Comparison of ENCODE assay signal across 22 cellular contexts in the genomic region with DNA sequence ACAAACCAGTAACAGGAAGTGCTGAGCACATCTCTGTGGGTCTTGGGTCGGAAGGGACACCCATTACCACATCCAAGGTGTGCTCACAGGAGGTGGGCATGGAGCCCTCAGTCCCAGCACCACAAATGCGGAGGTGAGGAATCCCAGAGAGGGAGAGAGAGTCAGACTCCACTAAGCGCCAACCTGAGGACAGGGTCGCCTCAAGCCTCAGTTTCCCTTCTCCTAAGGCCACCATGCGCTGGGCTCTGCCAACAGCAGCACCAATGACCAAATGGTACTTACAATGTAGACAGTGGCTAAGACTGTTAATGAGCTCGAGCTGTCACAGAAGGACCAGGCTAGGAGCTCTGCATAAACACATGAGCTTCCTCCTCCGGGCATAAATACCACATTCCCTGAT. TPM values are rescaled to one million over a fixed set of nuclear protein-coding genes. Genes with fewer than 3 reads are reported as not detected.
A peak's percentile ranks its signal among the peaks of the same experiment; 100 is the strongest.
DNase-seq lines count a peak whose midpoint lies in the region; ATAC-seq and TF ChIP-seq lines count a peak whose summit lies in the region.
"Had no signal": no experiment of that assay in that cellular context is flagged by ENCODE, and none has a peak within 500 bp of the region (broad histone marks: within the 10 kb centered on the region; RNA-seq: fewer than 3 reads in every experiment).

No MANE protein-coding gene starts in this region.

- H3K27me3 Mint-ChIP-seq in activated CD8-positive, alpha-beta memory T cell treated with anti-CD3 and anti-CD28 coated beads, Interleukin-2, amount 10 ng/mL, durations not matched to agents 7 days and 5 days, result no peaks in the 10 kb centered on the region
- peaks cover 0 to 2% (median 0%) of the 10 kb centered on the region in 3 donors for H3K27me3 Mint-ChIP-seq in immature natural killer cell (ENCODE audit: low read depth in 3 of 3)
- no peaks in the 10 kb centered on the region for H3K27me3 Mint-ChIP-seq in stimulated activated naive B cell treated with anti-CD40 and anti-IgM and Interleukin-4, amounts not matched to agents 10 μg/mL and 1 μg/mL and 100 μg/mL, for 72 hours
- H3K27me3 Mint-ChIP-seq: central memory CD8-positive, alpha-beta T cell had no signal

- no peak for TF ChIP-seq POLR2A in Peyer's patch (IDR thresholded peaks at IDR 0.05)

- no peaks in the 10 kb centered on the region for H3K9me3 Mint-ChIP-seq in activated CD8-positive, alpha-beta memory T cell treated with anti-CD3 and anti-CD28 coated beads, Interleukin-2, amount 10 ng/mL, durations not matched to agents 7 days and 5 days (ENCODE audit: low read depth)
- no peaks in the 10 kb centered on the region for H3K9me3 Mint-ChIP-seq in immature natural killer cell
- H3K9me3 Mint-ChIP-seq in stimulated activated naive B cell treated with anti-CD40 and anti-IgM and Interleukin-4, amounts not matched to agents 10 μg/mL and 1 μg/mL and 100 μg/mL, for 72 hours, result no peaks in the 10 kb centered on the region
- H3K9me3 Mint-ChIP-seq: central memory CD8-positive, alpha-beta T cell; nephron had no signal

- H3K4me3 Mint-ChIP-seq in activated CD8-positive, alpha-beta memory T cell treated with anti-CD3 and anti-CD28 coated beads, Interleukin-2, amount 10 ng/mL, durations not matched to agents 7 days and 5 days, result no peak overlapping the region
- peak overlapping the region in 2 of 5 donors; percentile 0 to 8 for H3K4me3 Mint-ChIP-seq in immature natural killer cell
- H3K4me3 Mint-ChIP-seq in stimulated activated naive B cell treated with anti-CD40 and anti-IgM and Interleukin-4, amounts not matched to agents 10 μg/mL and 1 μg/mL and 100 μg/mL, for 72 hours, result peak overlapping the region in 1 of 2 donors; percentile 29
- H3K4me3 Mint-ChIP-seq: central memory CD8-positive, alpha-beta T cell; nephron had no signal

- DNase-seq in activated CD8-positive, alpha-beta memory T cell treated with anti-CD3 and anti-CD28 coated beads, Interleukin-2, amount 10 ng/mL, durations not matched to agents 7 days and 5 days, result no peak
- DNase-seq in activated CD8-positive, alpha-beta memory T cell treated with anti-CD3 and anti-CD28 coated beads for 24 hours, result no peak
- DNase-seq in Peyer's patch (peak in 2 of 3 donors; percentile 17 to 43), immature natural killer cell (peak in 2 of 3 donors; percentile 10 to 19), psoas muscle (no peak), NCI-H69 (lab: John Stamatoyannopoulos, UW) (no peak)
- DNase-seq in stimulated activated naive B cell treated with anti-CD40 and anti-IgM and Interleukin-4, amounts not matched to agents 10 μg/mL and 1 μg/mL and 100 μg/mL, for 72 hours, result no peak
- DNase-seq: activated naive CD4-positive, alpha-beta T cell treated with anti-CD3 and anti-CD28 coated beads, Interleukin-2, amount 50 U/mL, for 16 hours; activated T-cell treated with anti-CD3 and anti-CD28 coated beads, Interleukin-2, amount 50 U/mL, for 1 hour; EL; mesenchymal stem cell; MG63; NCI-H1694 treated with DMSO at 0.1 percent for 48 hours; PC-9; stimulated activated CD4-positive, alpha-beta T cell treated with anti-CD3 and anti-CD28 coated beads, Interleukin-2, amount 100 ng/mL, for 48 hours; stomach; transverse colon had no signal

- CTCF ChIA-PET in activated CD8-positive, alpha-beta memory T cell treated with anti-CD3 and anti-CD28 coated beads, Interleukin-2, amount 10 ng/mL, durations not matched to agents 7 days and 5 days (lab: Charles Lee), result interaction anchor here (0.6 kb wide), 1 partner anchor 35 kb away, joined by 3 read pairs; no protein-coding TSS in a partner anchor

- H3K4me1 ChIP-seq in Peyer's patch (peaks cover 0 to 18% (median 5%) of the 10 kb centered on the region in 4 donors), psoas muscle (peaks cover 4% of the 10 kb centered on the region)

- H3K4me1 Mint-ChIP-seq in activated CD8-positive, alpha-beta memory T cell treated with anti-CD3 and anti-CD28 coated beads, Interleukin-2, amount 10 ng/mL, durations not matched to agents 7 days and 5 days, result peaks cover 13% of the 10 kb centered on the region
- peaks cover 33 to 56% of the 10 kb centered on the region in 2 donors for H3K4me1 Mint-ChIP-seq in immature natural killer cell
- peaks cover 50 to 74% of the 10 kb centered on the region in 2 donors for H3K4me1 Mint-ChIP-seq in stimulated activated naive B cell treated with anti-CD40 and anti-IgM and Interleukin-4, amounts not matched to agents 10 μg/mL and 1 μg/mL and 100 μg/mL, for 72 hours

- no peaks in the 10 kb centered on the region for H3K9me3 ChIP-seq in Peyer's patch
- H3K9me3 ChIP-seq in psoas muscle, result no peaks in the 10 kb centered on the region
- H3K9me3 ChIP-seq: esophagus muscularis mucosa, MG63, stomach, transverse colon had no signal

- TF ChIP-seq CTCF in Peyer's patch (IDR thresholded peaks at IDR 0.05) (no peak), psoas muscle (IDR thresholded peaks at IDR 0.05) (no peak)

- H3K27ac ChIP-seq in Peyer's patch, result peak overlapping the region in 1 of 4 donors; percentile 47
- no peak overlapping the region for H3K27ac ChIP-seq in psoas muscle
- H3K27ac ChIP-seq: esophagus muscularis mucosa, PC-9, stomach, VCaP had no signal

- H3K4me3 ChIP-seq in Peyer's patch (no peak overlapping the region), psoas muscle (no peak overlapping the region)
- H3K4me3 ChIP-seq: esophagus muscularis mucosa, MG63, PC-9, stomach, transverse colon had no signal

- ATAC-seq in activated CD8-positive, alpha-beta memory T cell treated with anti-CD3 and anti-CD28 coated beads, Interleukin-2, amount 10 ng/mL, durations not matched to agents 7 days and 5 days, result no peak
- ATAC-seq in stimulated activated naive B cell treated with anti-CD40 and anti-IgM and Interleukin-4, amounts not matched to agents 10 μg/mL and 1 μg/mL and 100 μg/mL, for 72 hours (replicated peaks), result peak; percentile 49 to 51
- ATAC-seq in psoas muscle (no peak), GM19328 (IDR thresholded peaks at IDR 0.05; ENCODE audit: unreplicated experiment) (no peak)

- 86 to 88% (median 87%) methylated on average over 7 of the region's 7 CpGs for WGBS in psoas muscle, 3 donors

- H3K36me3 ChIP-seq in Peyer's patch (peaks cover 0 to 54% (median 0%) of the 10 kb centered on the region in 3 donors), psoas muscle (ENCODE audit: insufficient read depth in 1 of 2, low read depth in 1 of 2) (peaks cover 4 to 63% of the 10 kb centered on the region in 2 donors)

- H3K27me3 ChIP-seq in Peyer's patch (no peaks in the 10 kb centered on the region), psoas muscle (ENCODE audit: insufficient read depth in 3 of 3, low read length in 2 of 3) (no peaks in the 10 kb centered on the region)
- H3K27me3 ChIP-seq: esophagus muscularis mucosa, MG63, stomach, transverse colon had no signal

- intact Hi-C loops in psoas muscle (cut with DNase I), result no loop called here

- H3K36me3 Mint-ChIP-seq in activated CD8-positive, alpha-beta memory T cell treated with anti-CD3 and anti-CD28 coated beads, Interleukin-2, amount 10 ng/mL, durations not matched to agents 7 days and 5 days, result peaks cover 24% of the 10 kb centered on the region
- peaks cover 4 to 14% (median 7%) of the 10 kb centered on the region in 3 donors for H3K36me3 Mint-ChIP-seq in immature natural killer cell
- peaks cover 50 to 75% of the 10 kb centered on the region in 2 donors for H3K36me3 Mint-ChIP-seq in stimulated activated naive B cell treated with anti-CD40 and anti-IgM and Interleukin-4, amounts not matched to agents 10 μg/mL and 1 μg/mL and 100 μg/mL, for 72 hours

- peak overlapping the region; percentile 48 for H3K27ac Mint-ChIP-seq in activated CD8-positive, alpha-beta memory T cell treated with anti-CD3 and anti-CD28 coated beads, Interleukin-2, amount 10 ng/mL, durations not matched to agents 7 days and 5 days
- peak overlapping the region; percentile 71 to 85 (median 74) for H3K27ac Mint-ChIP-seq in immature natural killer cell
- H3K27ac Mint-ChIP-seq in stimulated activated naive B cell treated with anti-CD40 and anti-IgM and Interleukin-4, amounts not matched to agents 10 μg/mL and 1 μg/mL and 100 μg/mL, for 72 hours, result peak overlapping the region; percentile 89
- H3K27ac Mint-ChIP-seq: nephron had no signal

RNA-seq across cellular contexts. Expression of gene BICD2, which starts 43.1 kb away (rescaled TPM):
- 10 to 100 TPM; 26.4 to 27.2 TPM for total RNA-seq in activated CD8-positive, alpha-beta memory T cell treated with anti-CD3 and anti-CD28 coated beads, Interleukin-2, amount 10 ng/mL, durations not matched to agents 7 days and 5 days
- total RNA-seq in Peyer's patch, result 10 to 100 TPM in 2 of 4 donors, 1 to 10 TPM in 2; 4.2 to 41.3 (median 8.8) TPM
- polyA plus RNA-seq in immature natural killer cell, result 10 to 100 TPM in 1 of 3 donors, 1 to 10 TPM in 2; 5.8 to 26.8 (median 8.0) TPM
- total RNA-seq in psoas muscle, result 10 to 100 TPM; 21.6 to 32.1 (median 26.0) TPM
- 10 to 100 TPM; 22.4 to 44.4 (median 43.6) TPM for polyA plus RNA-seq in psoas muscle

RNA-seq across cellular contexts. Expression of gene IPPK, which starts 51.6 kb away (rescaled TPM):
- total RNA-seq in activated CD8-positive, alpha-beta memory T cell treated with anti-CD3 and anti-CD28 coated beads, Interleukin-2, amount 10 ng/mL, durations not matched to agents 7 days and 5 days, result 10 to 100 TPM; 11.4 to 15.1 TPM
- total RNA-seq in Peyer's patch, result 10 to 100 TPM in 2 of 4 donors, 1 to 10 TPM in 2; 6.3 to 15.7 (median 10.1) TPM
- polyA plus RNA-seq in immature natural killer cell, result 1 to 10 TPM; 2.6 to 5.4 (median 3.2) TPM
- total RNA-seq in psoas muscle, result 1 to 10 TPM; 3.9 to 9.9 (median 8.0) TPM
- polyA plus RNA-seq in psoas muscle, result 10 to 100 TPM in 1 of 3 donors, 1 to 10 TPM in 2; 4.9 to 10.5 (median 9.9) TPM

Comparison
In these comparisons a context has a peak if more than half of its experiments do, and no peak if none do; other contexts are left out.
1. ATAC-seq: peak in stimulated activated naive B cell treated with anti-CD40 and anti-IgM and Interleukin-4, amounts not matched to agents 10 μg/mL and 1 μg/mL and 100 μg/mL, for 72 hours (2 of 2); none in activated CD8-positive, alpha-beta memory T cell treated with anti-CD3 and anti-CD28 coated beads, Interleukin-2, amount 10 ng/mL, durations not matched to agents 7 days and 5 days (single experiment), psoas muscle (0 of 4) and GM19328 (single experiment).
2. DNase-seq: peak in Peyer's patch (2 of 3) and immature natural killer cell (2 of 3); none in activated CD8-positive, alpha-beta memory T cell treated with anti-CD3 and anti-CD28 coated beads, Interleukin-2, amount 10 ng/mL, durations not matched to agents 7 days and 5 days (single experiment), activated CD8-positive, alpha-beta memory T cell treated with anti-CD3 and anti-CD28 coated beads for 24 hours (single experiment), stimulated activated naive B cell treated with anti-CD40 and anti-IgM and Interleukin-4, amounts not matched to agents 10 μg/mL and 1 μg/mL and 100 μg/mL, for 72 hours (single experiment), psoas muscle (0 of 2) and NCI-H69 (single experiment).
3. Peak in every context shown above with its lines, with median percentiles within 50 percentile points of each other: H3K27ac Mint-ChIP-seq.